ENCODE assay signal across 13 cellular contexts in the genomic region with DNA sequence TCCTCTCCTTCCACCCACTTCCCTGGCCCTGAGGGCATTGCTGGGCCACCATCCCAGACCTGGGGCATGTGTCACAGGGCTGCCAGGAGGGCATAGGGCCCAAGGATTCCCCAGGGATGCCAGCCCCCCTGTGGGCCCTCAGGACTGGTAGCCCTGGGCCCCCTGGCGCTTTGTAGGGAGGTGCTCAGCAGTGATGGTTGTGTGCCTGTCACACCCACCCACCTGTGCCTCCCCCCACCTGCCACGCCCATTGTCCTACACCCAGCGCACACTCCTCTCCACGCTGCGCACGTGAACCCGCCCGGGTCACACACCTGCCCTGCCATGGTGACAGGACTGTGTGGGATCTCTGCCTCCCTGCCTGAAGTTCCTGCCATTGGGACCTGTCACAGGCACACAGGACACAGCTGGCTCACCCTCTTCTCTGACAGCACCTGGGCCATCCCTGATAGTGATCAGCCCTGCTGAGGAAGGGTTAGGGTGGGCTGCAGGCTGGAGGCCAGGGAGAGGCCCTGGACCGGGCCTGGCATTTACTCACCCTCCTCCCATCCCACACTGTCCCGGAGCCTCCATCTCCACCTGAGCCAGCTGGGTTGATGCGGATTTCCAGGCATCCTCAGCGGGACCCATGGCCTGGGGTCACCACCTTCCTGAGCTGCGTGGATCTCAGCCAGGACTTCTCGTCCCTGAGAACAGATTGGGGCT.
"Had no signal": no experiment of that assay in that cellular context is flagged by ENCODE, and none has a peak within 500 bp of the region (broad histone marks: within the 10 kb centered on the region; RNA-seq: fewer than 3 reads in every experiment).

No MANE protein-coding gene starts in this region.

- H3K36me3 Mint-ChIP-seq: activated naive CD4-positive, alpha-beta T cell treated with anti-CD3 and anti-CD28 coated beads, Interleukin-2, amount 50 U/mL, for 72 hours had no signal

- H3K36me3 ChIP-seq: cardiac muscle cell, tibial nerve had no signal

- H3K4me3 ChIP-seq: cardiac muscle cell, tibial nerve had no signal

- H3K27me3 ChIP-seq: cardiac muscle cell, tibial nerve had no signal

- ATAC-seq: activated naive CD4-positive, alpha-beta T cell treated with anti-CD3 and anti-CD28 coated beads, Interleukin-2, amount 50 U/mL, for 72 hours; activated T-cell treated with anti-CD3 and anti-CD28 coated beads, Interleukin-2, amount 50 U/mL, for 4 hours; esophagus mucosa had no signal

- H3K27ac ChIP-seq: cardiac muscle cell had no signal

- DNase-seq: activated CD4-positive, CD25-positive, alpha-beta regulatory T cell treated with anti-CD3 and anti-CD28 coated beads, Interleukin-2, amount 50 U/mL, for 72 hours; activated gamma-delta T cell; activated T-cell treated with anti-CD3 and anti-CD28 coated beads, Interleukin-2, amount 50 U/mL, for 4 hours; hippocampal formation; stimulated activated CD4-positive, alpha-beta T cell treated with anti-CD3 and anti-CD28 coated beads, Interleukin-15, amount 100 ng/mL, for 24 hours; stimulated activated CD4-positive, alpha-beta T cell treated with anti-CD3 and anti-CD28 coated beads, Interleukin-4, amount 100 ng/mL, for 1 hour; stimulated activated naive CD4-positive, alpha-beta T cell; T-helper 1 cell; T1000 had no signal

- H3K9me3 ChIP-seq: tibial nerve had no signal

- H3K4me3 Mint-ChIP-seq: activated T-cell treated with anti-CD3 and anti-CD28 coated beads, Interleukin-2, amount 50 U/mL, for 4 hours had no signal

- H3K27ac Mint-ChIP-seq: activated naive CD4-positive, alpha-beta T cell treated with anti-CD3 and anti-CD28 coated beads, Interleukin-2, amount 50 U/mL, for 72 hours had no signal
